In the genomic region with DNA sequence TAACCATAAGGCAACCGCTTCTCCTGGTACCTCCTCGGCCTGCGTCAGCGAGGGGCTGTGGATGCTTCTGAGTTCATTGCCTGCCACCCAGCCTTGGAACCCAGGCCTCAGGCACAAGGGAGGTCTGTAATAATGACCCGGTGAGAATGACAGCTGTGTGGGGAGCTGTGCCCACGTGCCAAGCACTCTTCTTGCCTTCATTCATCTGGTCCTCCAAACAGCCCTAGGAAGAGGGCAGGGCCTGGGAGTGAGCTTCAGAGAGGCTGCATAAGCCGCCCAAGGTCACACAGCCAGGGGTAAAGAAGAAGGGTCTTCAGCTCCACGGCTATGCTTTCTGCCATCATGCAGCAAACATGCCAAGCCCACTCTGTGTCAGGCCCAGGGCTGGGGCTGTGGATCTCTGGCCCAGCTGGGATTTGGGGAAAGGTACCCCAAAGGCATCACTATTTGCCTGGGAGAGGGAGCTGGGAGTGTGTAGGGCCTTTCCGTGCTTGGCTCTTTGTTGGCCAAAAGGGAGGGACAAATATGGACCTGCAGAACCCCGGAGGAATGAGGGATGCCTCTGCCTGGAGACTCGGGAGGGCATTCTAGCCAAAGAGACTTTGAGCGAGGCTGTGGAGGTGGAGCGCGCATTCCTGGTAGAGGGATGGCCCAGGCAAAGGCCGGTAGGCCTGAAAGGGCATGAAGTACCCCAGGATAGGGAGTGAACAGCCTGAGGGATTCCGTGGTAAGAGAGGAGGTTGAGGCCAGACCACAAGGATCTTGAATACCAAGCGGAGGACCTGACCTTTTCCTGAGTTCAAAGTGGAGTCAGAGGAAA, we compare ENCODE assay signal across 18 cellular contexts. TPM values are rescaled to one million over a fixed set of nuclear protein-coding genes. Genes with fewer than 3 reads are reported as not detected.
DNase-seq lines count a peak whose midpoint lies in the region; ATAC-seq and TF ChIP-seq lines count a peak whose summit lies in the region.
"Had no signal": no experiment of that assay in that cellular context is flagged by ENCODE, and none has a peak within 500 bp of the region (broad histone marks: within the 10 kb centered on the region; RNA-seq: fewer than 3 reads in every experiment).

No MANE protein-coding gene starts in this region.

- no peak for TF ChIP-seq CTCF in HEK293 (tag by site-specific recombination; IDR thresholded peaks at IDR 0.05)
- no peak for TF ChIP-seq CTCF in sigmoid colon (IDR thresholded peaks at IDR 0.05)
- TF ChIP-seq CTCF in GM10248 (IDR thresholded peaks at IDR 0.05; ENCODE audit: control extremely low read depth, extremely low read depth, low read depth, missing control alignments): no peak

- H3K36me3 ChIP-seq in HEK293 (ENCODE audit: control insufficient read depth in 2 of 2, insufficient read depth in 1 of 2, low read length in 2 of 2): no peaks in the 10 kb centered on the region
- H3K36me3 ChIP-seq in sigmoid colon: no peaks in the 10 kb centered on the region
- H3K36me3 ChIP-seq: MG63 had no signal

- no peak for TF ChIP-seq EP300 in sigmoid colon (IDR thresholded peaks at IDR 0.05)

- no peaks in the 10 kb centered on the region for H3K9me3 Mint-ChIP-seq in activated T-cell treated with anti-CD3 and anti-CD28 coated beads, Interleukin-2, amount 50 U/mL, for 4 hours
- H3K9me3 Mint-ChIP-seq: activated CD8-positive, alpha-beta T cell treated with anti-CD3 and anti-CD28 coated beads for 36 hours; activated T-helper 2 cell treated with anti-CD3 and anti-CD28 coated beads, Interferon-gamma antibody, Interleukin-2, Interleukin-4, amounts not matched to agents 10 μg/mL and 5 μg/mL and 100 μg/mL, durations not matched to agents 14 hours and 24 hours and 36 hours had no signal

- no peak for TF ChIP-seq POLR2A in sigmoid colon (IDR thresholded peaks at IDR 0.05)

- H3K27me3 ChIP-seq in sigmoid colon: no peaks in the 10 kb centered on the region
- H3K27me3 ChIP-seq: MG63 had no signal

- H3K4me1 Mint-ChIP-seq in activated T-cell treated with anti-CD3 and anti-CD28 coated beads, Interleukin-2, amount 50 U/mL, for 4 hours (ENCODE audit: low read depth): peaks cover 4% of the 10 kb centered on the region

- H3K9me3 ChIP-seq in HEK293 (ENCODE audit: control insufficient read depth, insufficient read depth, low read depth, low read length) (no peaks in the 10 kb centered on the region), sigmoid colon (no peaks in the 10 kb centered on the region)
- H3K9me3 ChIP-seq: MG63 had no signal

- intact Hi-C loops in sigmoid colon (cut with DNase I): loop anchor here (5.0 kb wide), 2 partner anchors 62 to 112 kb away; no protein-coding TSS in a partner anchor

- H3K4me3 Mint-ChIP-seq in activated T-cell treated with anti-CD3 and anti-CD28 coated beads, Interleukin-2, amount 50 U/mL, for 4 hours: no peak overlapping the region

- CTCF ChIA-PET in HEK293 (lab: Yijun Ruan, JAX) (interaction anchor here (0.8 to 3.9 kb wide), 6 partner anchors 9 to 212 kb away, joined by 3 to 34 read pairs (median 4); partner anchors contain the start of gene EDN2), GM10248 (lab: Yijun Ruan, JAX) (interaction anchor here (3.1 to 10.6 kb wide), 3 partner anchors 14 to 680 kb away, joined by 7 to 104 read pairs (median 77); partner anchors contain the start of gene EDN2)

- POLR2A ChIA-PET in HEK293 (lab: Yijun Ruan, JAX): no interaction called here
- POLR2A ChIA-PET in GM10248 (lab: Yijun Ruan, JAX): no interaction called here

- H3K4me1 ChIP-seq in HEK293 (ENCODE audit: control insufficient read depth, insufficient read depth, low read length): peaks cover 2% of the 10 kb centered on the region
- H3K4me1 ChIP-seq in sigmoid colon: peaks cover 0 to 49% (median 38%) of the 10 kb centered on the region in 4 donors

- WGBS in sigmoid colon, 2 donors: 82 to 87% methylated on average over 17 of the region's 17 CpGs

- no peak for ATAC-seq in activated T-cell treated with anti-CD3 and anti-CD28 coated beads, Interleukin-2, amount 50 U/mL, for 4 hours
- ATAC-seq in GM21381 (IDR thresholded peaks at IDR 0.05; ENCODE audit: unreplicated experiment): no peak
- ATAC-seq: left colon, PC-3 had no signal

- peaks cover 21% of the 10 kb centered on the region for H3K27me3 Mint-ChIP-seq in activated T-cell treated with anti-CD3 and anti-CD28 coated beads, Interleukin-2, amount 50 U/mL, for 4 hours (ENCODE audit: low read depth)

- DNase-seq in amniotic epithelial cell (ENCODE audit: low read depth): peak; percentile 46
- peak; percentile 75 for DNase-seq in islet precursor cell
- no peak for DNase-seq in sigmoid colon
- DNase-seq in LoVo (ENCODE audit: low spot score): no peak
- DNase-seq in GM10248 (ENCODE audit: extremely low spot score): no peak
- no peak for DNase-seq in activated T-cell treated with anti-CD3 and anti-CD28 coated beads, Interleukin-2, amount 50 U/mL, for 4 hours
- DNase-seq: DMS79; left colon; MG63; NCI-H2081 treated with DMSO at 0.1 percent for 48 hours; NCI-H524 treated with DMSO at 0.1 percent for 48 hours; stimulated activated CD4-positive, alpha-beta T cell treated with anti-CD3 and anti-CD28 coated beads, Interleukin-1b, Interleukin-23, amount 100 ng/mL, for 48 hours had no signal

- no peaks in the 10 kb centered on the region for H3K36me3 Mint-ChIP-seq in activated T-cell treated with anti-CD3 and anti-CD28 coated beads, Interleukin-2, amount 50 U/mL, for 4 hours (ENCODE audit: insufficient read depth)

- H3K27ac ChIP-seq in HEK293 (ENCODE audit: extremely low read depth, low read depth, low read length) (no peak overlapping the region), sigmoid colon (peak overlapping the region; percentile 88 to 92 (median 90))

- H3K4me3 ChIP-seq in HEK293 (ENCODE audit: low read depth, low read length): no peak overlapping the region
- H3K4me3 ChIP-seq in sigmoid colon: no peak overlapping the region
- H3K4me3 ChIP-seq: MG63 had no signal

TF ChIP-seq in HEK293, 187 proteins besides CTCF, POLR2A, EP300 and RAD21:
- TF ChIP-seq ZNF248 (tag by site-specific recombination; IDR thresholded peaks at IDR 0.05) (no peak), ZNF768 (tag by site-specific recombination; IDR thresholded peaks at IDR 0.05) (0 out of 2 replicates have a peak, but pooled peaks have one; percentile 26), ZFHX2 (tag by site-specific recombination; conservative IDR thresholded peaks at IDR 0.05) (0 out of 2 replicates have a peak, but pooled peaks have one; percentile 1)
- TF ChIP-seq, protein P1, sequence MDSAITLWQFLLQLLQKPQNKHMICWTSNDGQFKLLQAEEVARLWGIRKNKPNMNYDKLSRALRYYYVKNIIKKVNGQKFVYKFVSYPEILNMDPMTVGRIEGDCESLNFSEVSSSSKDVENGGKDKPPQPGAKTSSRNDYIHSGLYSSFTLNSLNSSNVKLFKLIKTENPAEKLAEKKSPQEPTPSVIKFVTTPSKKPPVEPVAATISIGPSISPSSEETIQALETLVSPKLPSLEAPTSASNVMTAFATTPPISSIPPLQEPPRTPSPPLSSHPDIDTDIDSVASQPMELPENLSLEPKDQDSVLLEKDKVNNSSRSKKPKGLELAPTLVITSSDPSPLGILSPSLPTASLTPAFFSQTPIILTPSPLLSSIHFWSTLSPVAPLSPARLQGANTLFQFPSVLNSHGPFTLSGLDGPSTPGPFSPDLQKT (IDR thresholded peaks at IDR 0.05; ENCODE audit: borderline replicate concordance, low read depth, low read length): no peak

RNA-seq across cellular contexts. Expression of gene EDN2, which starts 10.1 kb away (rescaled TPM):
- total RNA-seq in sigmoid colon: 1 to 10 TPM in 1 of 4 donors, not detected in 3; 2.2 TPM
- 1 to 10 TPM in 1 of 3 donors, under 1 TPM in 2; 0.57 to 4.8 (median 0.92) TPM for polyA plus RNA-seq in sigmoid colon
- total RNA-seq in activated T-cell treated with anti-CD3 and anti-CD28 coated beads, Interleukin-2, amount 50 U/mL, for 4 hours: not detected
- total RNA-seq: activated CD8-positive, alpha-beta T cell treated with anti-CD3 and anti-CD28 coated beads for 36 hours; activated T-helper 2 cell treated with anti-CD3 and anti-CD28 coated beads, Interferon-gamma antibody, Interleukin-2, Interleukin-4, amounts not matched to agents 10 μg/mL and 5 μg/mL and 100 μg/mL, durations not matched to agents 14 hours and 24 hours and 36 hours; dermis microvascular lymphatic vessel endothelial cell had no signal

Comparison
In these comparisons a context has a peak if more than half of its experiments do, and no peak if none do; other contexts are left out.
1. DNase-seq: peak in amniotic epithelial cell (single experiment) and islet precursor cell (single experiment); none in sigmoid colon (single experiment), LoVo (single experiment), GM10248 (single experiment) and activated T-cell treated with anti-CD3 and anti-CD28 coated beads, Interleukin-2, amount 50 U/mL, for 4 hours (single experiment).